1 cellular context compared by ENCODE assay signal in the genomic region with DNA sequence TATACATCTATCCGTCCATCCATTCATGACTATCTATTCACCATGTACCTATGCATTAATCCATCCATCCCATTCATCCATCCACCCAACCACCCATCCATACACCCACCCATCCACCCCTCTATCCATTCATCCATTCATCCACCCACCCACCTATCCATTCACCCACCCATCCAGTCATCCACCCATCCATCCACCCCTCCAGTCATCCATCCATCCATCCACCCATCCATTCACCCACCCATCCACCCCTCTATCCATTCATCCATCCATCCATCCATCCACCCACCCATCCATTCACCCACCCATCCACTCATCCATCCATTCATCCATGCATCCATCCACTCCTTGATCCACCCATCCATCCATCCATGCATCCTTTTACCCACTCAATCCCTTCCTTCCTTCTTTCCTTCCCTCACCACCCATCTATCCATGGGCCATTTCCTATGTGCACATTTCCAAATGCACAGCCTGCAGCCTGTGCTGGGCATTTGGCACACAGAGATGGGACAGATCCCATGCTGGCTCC.
TF ChIP-seq lines count a peak whose summit lies in the region.

No MANE protein-coding gene starts in this region.

TF ChIP-seq in IMR-90, 13 proteins besides CTCF, POLR2A, EP300 and RAD21:
- no peak for TF ChIP-seq RFX5 (IDR thresholded peaks at IDR 0.05; ENCODE audit: low read depth, low read length)
- TF ChIP-seq ELK1 (IDR thresholded peaks at IDR 0.05; ENCODE audit: borderline replicate concordance, low read depth, low read length) = no peak
- no peak for TF ChIP-seq NFE2L2 (IDR thresholded peaks at IDR 0.05; ENCODE audit: low read depth, low read length)
- no peak for TF ChIP-seq BHLHE40 (IDR thresholded peaks at IDR 0.05; ENCODE audit: low read depth, low read length)
- TF ChIP-seq CHD1 (IDR thresholded peaks at IDR 0.05; ENCODE audit: low read depth, low read length) = no peak
- no peak for TF ChIP-seq USF2 (IDR thresholded peaks at IDR 0.05; ENCODE audit: low read depth, low read length)
- TF ChIP-seq FOS (IDR thresholded peaks at IDR 0.05; ENCODE audit: low read depth, low read length) = no peak
- no peak for TF ChIP-seq MAFK (IDR thresholded peaks at IDR 0.05; ENCODE audit: low read depth, low read length)
- TF ChIP-seq MXI1 (IDR thresholded peaks at IDR 0.05; ENCODE audit: borderline replicate concordance, low read depth, low read length) = no peak
- TF ChIP-seq SMC3 (IDR thresholded peaks at IDR 0.05; ENCODE audit: low read depth, low read length) = no peak
- no peak for TF ChIP-seq MAZ (IDR thresholded peaks at IDR 0.05; ENCODE audit: borderline replicate concordance, low read depth, low read length)
- TF ChIP-seq CEBPB (IDR thresholded peaks at IDR 0.05; ENCODE audit: low read depth, low read length) = no peak
- no peak for TF ChIP-seq RCOR1 (IDR thresholded peaks at IDR 0.05; ENCODE audit: insufficient replicate concordance, low read length)
